1 cellular context compared by ENCODE assay signal in the genomic region with DNA sequence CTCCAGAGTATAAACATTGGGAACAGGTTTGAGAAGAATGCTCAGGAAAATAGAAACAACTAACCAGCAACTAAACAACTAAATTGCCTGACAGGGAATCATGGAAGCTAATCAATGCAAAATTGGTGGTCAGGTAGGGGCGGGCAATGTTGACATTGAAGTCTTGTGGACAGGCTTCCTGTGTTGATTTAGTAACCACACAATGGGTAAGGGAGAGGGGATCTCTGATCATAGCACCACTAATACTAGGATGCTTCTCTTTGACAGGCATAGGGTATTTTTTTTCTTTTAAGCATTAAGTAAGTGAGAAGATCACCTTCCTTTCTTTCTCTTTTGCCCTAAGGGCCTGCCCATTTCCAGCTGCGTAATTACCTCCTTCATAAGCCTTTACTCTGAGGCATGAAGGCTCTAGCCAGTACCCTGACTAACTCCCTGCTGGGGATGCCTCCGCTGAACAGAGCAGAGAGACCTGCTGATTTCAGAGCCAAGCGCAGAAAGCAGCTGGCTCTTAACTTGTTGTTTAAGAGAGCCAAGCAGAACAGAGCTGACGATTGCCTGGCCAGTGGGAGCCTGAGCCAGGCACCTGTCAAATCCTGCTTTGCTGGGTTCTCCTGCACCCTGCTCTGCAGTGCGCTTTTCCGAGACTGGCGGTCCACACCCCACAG.
TF ChIP-seq lines count a peak whose summit lies in the region.

No MANE protein-coding gene starts in this region.

TF ChIP-seq in GM23338, 12 proteins besides CTCF, POLR2A, EP300 and RAD21 (continued from another document):
- TF ChIP-seq, protein P1, sequence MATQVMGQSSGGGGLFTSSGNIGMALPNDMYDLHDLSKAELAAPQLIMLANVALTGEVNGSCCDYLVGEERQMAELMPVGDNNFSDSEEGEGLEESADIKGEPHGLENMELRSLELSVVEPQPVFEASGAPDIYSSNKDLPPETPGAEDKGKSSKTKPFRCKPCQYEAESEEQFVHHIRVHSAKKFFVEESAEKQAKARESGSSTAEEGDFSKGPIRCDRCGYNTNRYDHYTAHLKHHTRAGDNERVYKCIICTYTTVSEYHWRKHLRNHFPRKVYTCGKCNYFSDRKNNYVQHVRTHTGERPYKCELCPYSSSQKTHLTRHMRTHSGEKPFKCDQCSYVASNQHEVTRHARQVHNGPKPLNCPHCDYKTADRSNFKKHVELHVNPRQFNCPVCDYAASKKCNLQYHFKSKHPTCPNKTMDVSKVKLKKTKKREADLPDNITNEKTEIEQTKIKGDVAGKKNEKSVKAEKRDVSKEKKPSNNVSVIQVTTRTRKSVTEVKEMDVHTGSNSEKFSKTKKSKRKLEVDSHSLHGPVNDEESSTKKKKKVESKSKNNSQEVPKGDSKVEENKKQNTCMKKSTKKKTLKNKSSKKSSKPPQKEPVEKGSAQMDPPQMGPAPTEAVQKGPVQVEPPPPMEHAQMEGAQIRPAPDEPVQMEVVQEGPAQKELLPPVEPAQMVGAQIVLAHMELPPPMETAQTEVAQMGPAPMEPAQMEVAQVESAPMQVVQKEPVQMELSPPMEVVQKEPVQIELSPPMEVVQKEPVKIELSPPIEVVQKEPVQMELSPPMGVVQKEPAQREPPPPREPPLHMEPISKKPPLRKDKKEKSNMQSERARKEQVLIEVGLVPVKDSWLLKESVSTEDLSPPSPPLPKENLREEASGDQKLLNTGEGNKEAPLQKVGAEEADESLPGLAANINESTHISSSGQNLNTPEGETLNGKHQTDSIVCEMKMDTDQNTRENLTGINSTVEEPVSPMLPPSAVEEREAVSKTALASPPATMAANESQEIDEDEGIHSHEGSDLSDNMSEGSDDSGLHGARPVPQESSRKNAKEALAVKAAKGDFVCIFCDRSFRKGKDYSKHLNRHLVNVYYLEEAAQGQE (IDR thresholded peaks at IDR 0.05; ENCODE audit: unreplicated experiment), result no peak
- TF ChIP-seq STAT1 (IDR thresholded peaks at IDR 0.05; ENCODE audit: unreplicated experiment) (no peak), POLR2AphosphoS5 (IDR thresholded peaks at IDR 0.05; ENCODE audit: low read depth) (no peak), ZNF114 (CRISPR knock-in tag; IDR thresholded peaks at IDR 0.05) (no peak), CREB1 (CRISPR knock-in tag; IDR thresholded peaks at IDR 0.05; ENCODE audit: low read depth) (no peak), ZNF331 (CRISPR knock-in tag; IDR thresholded peaks at IDR 0.05; ENCODE audit: low read depth) (no peak), JUNB (IDR thresholded peaks at IDR 0.05; ENCODE audit: unreplicated experiment) (no peak), NANOG (IDR thresholded peaks at IDR 0.05; ENCODE audit: borderline replicate concordance) (no peak)
- TF ChIP-seq, protein P2, sequence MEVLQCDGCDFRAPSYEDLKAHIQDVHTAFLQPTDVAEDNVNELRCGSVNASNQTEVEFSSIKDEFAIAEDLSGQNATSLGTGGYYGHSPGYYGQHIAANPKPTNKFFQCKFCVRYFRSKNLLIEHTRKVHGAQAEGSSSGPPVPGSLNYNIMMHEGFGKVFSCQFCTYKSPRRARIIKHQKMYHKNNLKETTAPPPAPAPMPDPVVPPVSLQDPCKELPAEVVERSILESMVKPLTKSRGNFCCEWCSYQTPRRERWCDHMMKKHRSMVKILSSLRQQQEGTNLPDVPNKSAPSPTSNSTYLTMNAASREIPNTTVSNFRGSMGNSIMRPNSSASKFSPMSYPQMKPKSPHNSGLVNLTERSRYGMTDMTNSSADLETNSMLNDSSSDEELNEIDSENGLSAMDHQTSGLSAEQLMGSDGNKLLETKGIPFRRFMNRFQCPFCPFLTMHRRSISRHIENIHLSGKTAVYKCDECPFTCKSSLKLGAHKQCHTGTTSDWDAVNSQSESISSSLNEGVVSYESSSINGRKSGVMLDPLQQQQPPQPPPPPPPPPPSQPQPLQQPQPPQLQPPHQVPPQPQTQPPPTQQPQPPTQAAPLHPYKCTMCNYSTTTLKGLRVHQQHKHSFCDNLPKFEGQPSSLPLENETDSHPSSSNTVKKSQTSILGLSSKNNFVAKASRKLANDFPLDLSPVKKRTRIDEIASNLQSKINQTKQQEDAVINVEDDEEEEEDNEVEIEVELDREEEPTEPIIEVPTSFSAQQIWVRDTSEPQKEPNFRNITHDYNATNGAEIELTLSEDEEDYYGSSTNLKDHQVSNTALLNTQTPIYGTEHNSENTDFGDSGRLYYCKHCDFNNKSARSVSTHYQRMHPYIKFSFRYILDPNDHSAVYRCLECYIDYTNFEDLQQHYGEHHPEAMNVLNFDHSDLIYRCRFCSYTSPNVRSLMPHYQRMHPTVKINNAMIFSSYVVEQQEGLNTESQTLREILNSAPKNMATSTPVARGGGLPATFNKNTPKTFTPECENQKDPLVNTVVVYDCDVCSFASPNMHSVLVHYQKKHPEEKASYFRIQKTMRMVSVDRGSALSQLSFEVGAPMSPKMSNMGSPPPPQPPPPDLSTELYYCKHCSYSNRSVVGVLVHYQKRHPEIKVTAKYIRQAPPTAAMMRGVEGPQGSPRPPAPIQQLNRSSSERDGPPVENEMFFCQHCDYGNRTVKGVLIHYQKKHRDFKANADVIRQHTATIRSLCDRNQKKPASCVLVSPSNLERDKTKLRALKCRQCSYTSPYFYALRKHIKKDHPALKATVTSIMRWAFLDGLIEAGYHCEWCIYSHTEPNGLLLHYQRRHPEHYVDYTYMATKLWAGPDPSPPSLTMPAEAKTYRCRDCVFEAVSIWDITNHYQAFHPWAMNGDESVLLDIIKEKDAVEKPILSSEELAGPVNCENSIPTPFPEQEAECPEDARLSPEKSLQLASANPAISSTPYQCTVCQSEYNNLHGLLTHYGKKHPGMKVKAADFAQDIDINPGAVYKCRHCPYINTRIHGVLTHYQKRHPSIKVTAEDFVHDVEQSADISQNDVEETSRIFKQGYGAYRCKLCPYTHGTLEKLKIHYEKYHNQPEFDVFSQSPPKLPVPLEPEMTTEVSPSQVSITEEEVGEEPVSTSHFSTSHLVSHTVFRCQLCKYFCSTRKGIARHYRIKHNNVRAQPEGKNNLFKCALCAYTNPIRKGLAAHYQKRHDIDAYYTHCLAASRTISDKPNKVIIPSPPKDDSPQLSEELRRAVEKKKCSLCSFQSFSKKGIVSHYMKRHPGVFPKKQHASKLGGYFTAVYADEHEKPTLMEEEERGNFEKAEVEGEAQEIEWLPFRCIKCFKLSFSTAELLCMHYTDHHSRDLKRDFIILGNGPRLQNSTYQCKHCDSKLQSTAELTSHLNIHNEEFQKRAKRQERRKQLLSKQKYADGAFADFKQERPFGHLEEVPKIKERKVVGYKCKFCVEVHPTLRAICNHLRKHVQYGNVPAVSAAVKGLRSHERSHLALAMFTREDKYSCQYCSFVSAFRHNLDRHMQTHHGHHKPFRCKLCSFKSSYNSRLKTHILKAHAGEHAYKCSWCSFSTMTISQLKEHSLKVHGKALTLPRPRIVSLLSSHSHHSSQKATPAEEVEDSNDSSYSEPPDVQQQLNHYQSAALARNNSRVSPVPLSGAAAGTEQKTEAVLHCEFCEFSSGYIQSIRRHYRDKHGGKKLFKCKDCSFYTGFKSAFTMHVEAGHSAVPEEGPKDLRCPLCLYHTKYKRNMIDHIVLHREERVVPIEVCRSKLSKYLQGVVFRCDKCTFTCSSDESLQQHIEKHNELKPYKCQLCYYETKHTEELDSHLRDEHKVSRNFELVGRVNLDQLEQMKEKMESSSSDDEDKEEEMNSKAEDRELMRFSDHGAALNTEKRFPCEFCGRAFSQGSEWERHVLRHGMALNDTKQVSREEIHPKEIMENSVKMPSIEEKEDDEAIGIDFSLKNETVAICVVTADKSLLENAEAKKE (CRISPR knock-in tag; IDR thresholded peaks at IDR 0.05), result no peak
- TF ChIP-seq, protein P3, sequence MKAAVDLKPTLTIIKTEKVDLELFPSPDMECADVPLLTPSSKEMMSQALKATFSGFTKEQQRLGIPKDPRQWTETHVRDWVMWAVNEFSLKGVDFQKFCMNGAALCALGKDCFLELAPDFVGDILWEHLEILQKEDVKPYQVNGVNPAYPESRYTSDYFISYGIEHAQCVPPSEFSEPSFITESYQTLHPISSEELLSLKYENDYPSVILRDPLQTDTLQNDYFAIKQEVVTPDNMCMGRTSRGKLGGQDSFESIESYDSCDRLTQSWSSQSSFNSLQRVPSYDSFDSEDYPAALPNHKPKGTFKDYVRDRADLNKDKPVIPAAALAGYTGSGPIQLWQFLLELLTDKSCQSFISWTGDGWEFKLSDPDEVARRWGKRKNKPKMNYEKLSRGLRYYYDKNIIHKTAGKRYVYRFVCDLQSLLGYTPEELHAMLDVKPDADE (IDR thresholded peaks at IDR 0.05), result no peak
